Comparison of ENCODE assay signal across 1 cellular context in genomic region chr9:136853596-136854112, GRCh38.
A peak's percentile ranks its signal among the peaks of the same experiment; 100 is the strongest.
TF ChIP-seq lines count a peak whose summit lies in the region.

No MANE protein-coding gene starts in this region.

TF ChIP-seq in HepG2, 621 proteins besides CTCF, POLR2A, EP300 and RAD21:
- TF ChIP-seq STAT5B (CRISPR knock-in tag; IDR thresholded peaks at IDR 0.05): no peak
- TF ChIP-seq NFE2L2 (IDR thresholded peaks at IDR 0.05; ENCODE audit: low read length): no peak
- TF ChIP-seq ZNF556 (CRISPR knock-in tag; IDR thresholded peaks at IDR 0.05; ENCODE audit: borderline replicate concordance): no peak
- 0 out of 2 replicates have a peak, but pooled peaks have one; percentile 41 for TF ChIP-seq SSRP1 (CRISPR knock-in tag; IDR thresholded peaks at IDR 0.05)
- TF ChIP-seq, protein P1, sequence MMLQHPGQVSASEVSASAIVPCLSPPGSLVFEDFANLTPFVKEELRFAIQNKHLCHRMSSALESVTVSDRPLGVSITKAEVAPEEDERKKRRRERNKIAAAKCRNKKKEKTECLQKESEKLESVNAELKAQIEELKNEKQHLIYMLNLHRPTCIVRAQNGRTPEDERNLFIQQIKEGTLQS (CRISPR knock-in tag; IDR thresholded peaks at IDR 0.05): no peak
